ENCODE assay signal across 1 cellular context in genomic region chr14:64914237-64914971, GRCh38.
A peak's percentile ranks its signal among the peaks of the same experiment; 100 is the strongest.
TF ChIP-seq lines count a peak whose summit lies in the region.

TSS of gene CHURC1 (plus strand) at chr14:64914455. CDS start at chr14:64914496, 41 bp downstream.

TF ChIP-seq in K562, 482 proteins besides CTCF, POLR2A, EP300 and RAD21 (continued from another document and continues in another):
- TF ChIP-seq, protein P1, sequence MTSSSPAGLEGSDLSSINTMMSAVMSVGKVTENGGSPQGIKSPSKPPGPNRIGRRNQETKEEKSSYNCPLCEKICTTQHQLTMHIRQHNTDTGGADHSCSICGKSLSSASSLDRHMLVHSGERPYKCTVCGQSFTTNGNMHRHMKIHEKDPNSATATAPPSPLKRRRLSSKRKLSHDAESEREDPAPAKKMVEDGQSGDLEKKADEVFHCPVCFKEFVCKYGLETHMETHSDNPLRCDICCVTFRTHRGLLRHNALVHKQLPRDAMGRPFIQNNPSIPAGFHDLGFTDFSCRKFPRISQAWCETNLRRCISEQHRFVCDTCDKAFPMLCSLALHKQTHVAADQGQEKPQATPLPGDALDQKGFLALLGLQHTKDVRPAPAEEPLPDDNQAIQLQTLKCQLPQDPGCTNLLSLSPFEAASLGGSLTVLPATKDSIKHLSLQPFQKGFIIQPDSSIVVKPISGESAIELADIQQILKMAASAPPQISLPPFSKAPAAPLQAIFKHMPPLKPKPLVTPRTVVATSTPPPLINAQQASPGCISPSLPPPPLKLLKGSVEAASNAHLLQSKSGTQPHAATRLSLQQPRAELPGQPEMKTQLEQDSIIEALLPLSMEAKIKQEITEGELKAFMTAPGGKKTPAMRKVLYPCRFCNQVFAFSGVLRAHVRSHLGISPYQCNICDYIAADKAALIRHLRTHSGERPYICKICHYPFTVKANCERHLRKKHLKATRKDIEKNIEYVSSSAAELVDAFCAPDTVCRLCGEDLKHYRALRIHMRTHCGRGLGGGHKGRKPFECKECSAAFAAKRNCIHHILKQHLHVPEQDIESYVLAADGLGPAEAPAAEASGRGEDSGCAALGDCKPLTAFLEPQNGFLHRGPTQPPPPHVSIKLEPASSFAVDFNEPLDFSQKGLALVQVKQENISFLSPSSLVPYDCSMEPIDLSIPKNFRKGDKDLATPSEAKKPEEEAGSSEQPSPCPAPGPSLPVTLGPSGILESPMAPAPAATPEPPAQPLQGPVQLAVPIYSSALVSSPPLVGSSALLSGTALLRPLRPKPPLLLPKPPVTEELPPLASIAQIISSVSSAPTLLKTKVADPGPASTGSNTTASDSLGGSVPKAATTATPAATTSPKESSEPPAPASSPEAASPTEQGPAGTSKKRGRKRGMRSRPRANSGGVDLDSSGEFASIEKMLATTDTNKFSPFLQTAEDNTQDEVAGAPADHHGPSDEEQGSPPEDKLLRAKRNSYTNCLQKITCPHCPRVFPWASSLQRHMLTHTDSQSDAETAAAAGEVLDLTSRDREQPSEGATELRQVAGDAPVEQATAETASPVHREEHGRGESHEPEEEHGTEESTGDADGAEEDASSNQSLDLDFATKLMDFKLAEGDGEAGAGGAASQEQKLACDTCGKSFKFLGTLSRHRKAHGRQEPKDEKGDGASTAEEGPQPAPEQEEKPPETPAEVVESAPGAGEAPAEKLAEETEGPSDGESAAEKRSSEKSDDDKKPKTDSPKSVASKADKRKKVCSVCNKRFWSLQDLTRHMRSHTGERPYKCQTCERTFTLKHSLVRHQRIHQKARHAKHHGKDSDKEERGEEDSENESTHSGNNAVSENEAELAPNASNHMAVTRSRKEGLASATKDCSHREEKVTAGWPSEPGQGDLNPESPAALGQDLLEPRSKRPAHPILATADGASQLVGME (CRISPR knock-in tag; IDR thresholded peaks at IDR 0.05) = peak; percentile 63; the same call in 1 of the 2 replicates
- TF ChIP-seq MYNN (IDR thresholded peaks at IDR 0.05) (peak; percentile 86; the same call in 1 of the 2 replicates), MYNN (CRISPR knock-in tag; IDR thresholded peaks at IDR 0.05) (no peak), POLR2H (tag; IDR thresholded peaks at IDR 0.05; ENCODE audit: low read depth) (peak; percentile 30; the same call in 1 of the 2 replicates), ARHGAP35 (IDR thresholded peaks at IDR 0.05; ENCODE audit: partially characterized antibody) (peak; percentile 80), EP400 (IDR thresholded peaks at IDR 0.05) (peak; percentile 83), SIN3B (IDR thresholded peaks at IDR 0.05; ENCODE audit: low read depth) (0 out of 2 replicates have a peak, but pooled peaks have one; percentile 30), E2F6 (IDR thresholded peaks at IDR 0.05; ENCODE audit: borderline replicate concordance in 1 of 2, extremely low read depth in 1 of 2, insufficient read depth in 1 of 2, insufficient read length in 1 of 2, low read depth in 1 of 2, low read length in 1 of 2, poor library complexity in 1 of 2, severe bottlenecking in 1 of 2) (peak in 1 of 2 experiments; percentile 51), ZFP36 (IDR thresholded peaks at IDR 0.05; ENCODE audit: low read depth, low read length, partially characterized antibody) (no peak), EGR1 (conservative IDR thresholded peaks at IDR 0.05) (peak; percentile 59; the same call in 1 of the 2 replicates), REST (CRISPR knock-in tag; IDR thresholded peaks at IDR 0.05; ENCODE audit: low read depth) (0 out of 2 replicates have a peak, but pooled peaks have one; percentile 64), RBFOX2 (IDR thresholded peaks at IDR 0.05; ENCODE audit: low read depth, low read length) (peak; percentile 94), CSDE1 (IDR thresholded peaks at IDR 0.05) (peak in 1 of 2 experiments; percentile 89; a peak in 2 of 4 replicates), ZNF740 (CRISPR knock-in tag; IDR thresholded peaks at IDR 0.05) (0 out of 2 replicates have a peak, but pooled peaks have one; percentile 53), ZNF740 (tag; IDR thresholded peaks at IDR 0.05) (no peak), CHD2 (IDR thresholded peaks at IDR 0.05; ENCODE audit: low read depth, low read length) (peak; percentile 96)
- TF ChIP-seq, protein P2, sequence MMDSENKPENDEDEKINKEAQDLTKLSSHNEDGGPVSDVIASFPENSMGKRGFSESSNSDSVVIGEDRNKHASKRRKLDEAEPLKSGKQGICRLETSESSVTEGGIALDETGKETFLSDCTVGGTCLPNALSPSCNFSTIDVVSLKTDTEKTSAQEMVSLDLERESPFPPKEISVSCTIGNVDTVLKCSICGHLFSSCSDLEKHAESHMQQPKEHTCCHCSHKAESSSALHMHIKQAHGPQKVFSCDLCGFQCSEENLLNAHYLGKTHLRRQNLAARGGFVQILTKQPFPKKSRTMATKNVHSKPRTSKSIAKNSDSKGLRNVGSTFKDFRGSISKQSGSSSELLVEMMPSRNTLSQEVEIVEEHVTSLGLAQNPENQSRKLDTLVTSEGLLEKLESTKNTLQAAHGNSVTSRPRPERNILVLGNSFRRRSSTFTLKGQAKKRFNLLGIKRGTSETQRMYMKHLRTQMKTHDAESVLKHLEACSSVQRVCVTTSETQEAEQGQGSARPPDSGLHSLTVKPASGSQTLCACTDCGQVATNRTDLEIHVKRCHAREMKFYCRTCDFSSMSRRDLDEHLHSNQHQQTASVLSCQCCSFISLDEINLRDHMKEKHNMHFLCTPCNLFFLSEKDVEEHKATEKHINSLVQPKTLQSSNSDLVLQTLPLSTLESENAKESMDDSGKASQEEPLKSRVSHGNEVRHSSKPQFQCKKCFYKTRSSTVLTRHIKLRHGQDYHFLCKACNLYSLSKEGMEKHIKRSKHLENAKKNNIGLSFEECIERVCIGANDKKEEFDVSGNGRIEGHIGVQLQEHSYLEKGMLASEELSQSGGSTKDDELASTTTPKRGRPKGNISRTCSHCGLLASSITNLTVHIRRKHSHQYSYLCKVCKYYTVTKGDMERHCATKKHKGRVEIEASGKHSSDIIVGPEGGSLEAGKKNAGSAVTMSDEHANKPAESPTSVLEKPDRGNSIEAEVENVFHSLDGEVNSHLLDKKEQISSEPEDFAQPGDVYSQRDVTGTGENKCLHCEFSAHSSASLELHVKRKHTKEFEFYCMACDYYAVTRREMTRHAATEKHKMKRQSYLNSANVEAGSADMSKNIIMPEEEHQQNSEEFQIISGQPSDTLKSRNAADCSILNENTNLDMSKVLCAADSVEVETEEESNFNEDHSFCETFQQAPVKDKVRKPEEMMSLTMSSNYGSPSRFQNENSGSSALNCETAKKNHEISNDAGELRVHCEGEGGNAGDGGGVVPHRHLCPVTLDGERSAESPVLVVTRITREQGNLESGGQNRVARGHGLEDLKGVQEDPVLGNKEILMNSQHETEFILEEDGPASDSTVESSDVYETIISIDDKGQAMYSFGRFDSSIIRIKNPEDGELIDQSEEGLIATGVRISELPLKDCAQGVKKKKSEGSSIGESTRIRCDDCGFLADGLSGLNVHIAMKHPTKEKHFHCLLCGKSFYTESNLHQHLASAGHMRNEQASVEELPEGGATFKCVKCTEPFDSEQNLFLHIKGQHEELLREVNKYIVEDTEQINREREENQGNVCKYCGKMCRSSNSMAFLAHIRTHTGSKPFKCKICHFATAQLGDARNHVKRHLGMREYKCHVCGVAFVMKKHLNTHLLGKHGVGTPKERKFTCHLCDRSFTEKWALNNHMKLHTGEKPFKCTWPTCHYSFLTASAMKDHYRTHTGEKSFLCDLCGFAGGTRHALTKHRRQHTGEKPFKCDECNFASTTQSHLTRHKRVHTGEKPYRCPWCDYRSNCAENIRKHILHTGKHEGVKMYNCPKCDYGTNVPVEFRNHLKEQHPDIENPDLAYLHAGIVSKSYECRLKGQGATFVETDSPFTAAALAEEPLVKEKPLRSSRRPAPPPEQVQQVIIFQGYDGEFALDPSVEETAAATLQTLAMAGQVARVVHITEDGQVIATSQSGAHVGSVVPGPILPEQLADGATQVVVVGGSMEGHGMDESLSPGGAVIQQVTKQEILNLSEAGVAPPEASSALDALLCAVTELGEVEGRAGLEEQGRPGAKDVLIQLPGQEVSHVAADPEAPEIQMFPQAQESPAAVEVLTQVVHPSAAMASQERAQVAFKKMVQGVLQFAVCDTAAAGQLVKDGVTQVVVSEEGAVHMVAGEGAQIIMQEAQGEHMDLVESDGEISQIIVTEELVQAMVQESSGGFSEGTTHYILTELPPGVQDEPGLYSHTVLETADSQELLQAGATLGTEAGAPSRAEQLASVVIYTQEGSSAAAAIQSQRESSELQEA (IDR thresholded peaks at IDR 0.05; ENCODE audit: low read depth) = peak; percentile 81
